ENCODE assay signal across 14 cellular contexts in the genomic region with DNA sequence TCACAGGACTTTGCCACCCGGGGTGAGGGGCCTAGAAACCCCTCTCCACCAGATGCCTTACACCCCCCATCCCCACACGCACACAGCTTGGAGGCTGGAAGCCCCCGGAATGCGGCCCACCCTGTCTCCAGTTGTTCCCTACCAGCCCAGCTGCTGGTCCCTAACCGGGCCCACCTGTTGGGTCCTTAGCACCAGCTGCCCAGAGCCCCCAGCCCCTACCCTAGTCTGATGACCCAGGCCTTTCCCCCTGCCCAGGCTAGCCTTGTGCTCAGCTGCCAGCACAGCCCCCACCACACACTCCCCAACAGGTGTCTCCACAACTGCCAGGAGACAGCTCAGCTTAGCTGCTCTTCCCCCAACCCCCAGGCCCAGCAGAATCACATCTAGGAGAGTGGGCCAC.
DNase-seq lines count a peak whose midpoint lies in the region; ATAC-seq and TF ChIP-seq lines count a peak whose summit lies in the region.
"Had no signal": no experiment of that assay in that cellular context is flagged by ENCODE, and none has a peak within 500 bp of the region (broad histone marks: within the 10 kb centered on the region; RNA-seq: fewer than 3 reads in every experiment).

No MANE protein-coding gene starts in this region.

- H3K4me1 ChIP-seq in left ventricle myocardium inferior (peaks cover under 1% of the 10 kb centered on the region), heart right ventricle (peaks cover 0 to 7% (median 0%) of the 10 kb centered on the region in 9 donors), HEK293 (ENCODE audit: control insufficient read depth, insufficient read depth, low read length) (no peaks in the 10 kb centered on the region), aorta (ENCODE audit: control insufficient read depth in 1 of 2, insufficient read depth in 2 of 2, low read length in 2 of 2) (no peaks in the 10 kb centered on the region)

- intact Hi-C loops in left ventricle myocardium inferior (cut with micrococcal nuclease), result no loop called here
- intact Hi-C loops in heart right ventricle (cut with DNase I), result no loop called here
- intact Hi-C loops in posterior vena cava (cut with DNase I), result no loop called here
- intact Hi-C loops in aorta (cut with DNase I), result no loop called here

- no peak overlapping the region for H3K4me3 ChIP-seq in left ventricle myocardium inferior
- H3K4me3 ChIP-seq in heart right ventricle, result no peak overlapping the region
- H3K4me3 ChIP-seq in HEK293 (ENCODE audit: low read depth, low read length), result no peak overlapping the region
- H3K4me3 ChIP-seq in aorta (ENCODE audit: low read length in 2 of 2), result no peak overlapping the region
- H3K4me3 ChIP-seq: GM23248 had no signal

- DNase-seq in left ventricle myocardium inferior (peak; percentile 6), heart right ventricle (no peak), posterior vena cava (ENCODE audit: low spot score) (peak; percentile 52), aorta (peak; percentile 32 to 64), NOMO-1 (lab: John Stamatoyannopoulos, UW; ENCODE audit: unreplicated experiment in 2 of 2) (no peak)
- DNase-seq: 8988T; C1 segment of cervical spinal cord; Calu3; CD4-positive, alpha-beta T cell; DMS 273 treated with DMSO at 0.1 percent for 48 hours; GM23248 had no signal

- no peak for TF ChIP-seq CTCF in left ventricle myocardium inferior (IDR thresholded peaks at IDR 0.05; ENCODE audit: borderline replicate concordance)
- no peak for TF ChIP-seq CTCF in heart right ventricle (IDR thresholded peaks at IDR 0.05)
- TF ChIP-seq CTCF in HEK293 (tag by site-specific recombination; IDR thresholded peaks at IDR 0.05), result no peak

- 88 to 93% methylated on average over 5 of the region's 5 CpGs for WGBS in heart right ventricle, 2 donors
- 91 to 94% methylated on average over 5 of the region's 5 CpGs for WGBS in aorta, 2 donors

- H3K27ac ChIP-seq in left ventricle myocardium inferior (replicated peaks), result no peak overlapping the region
- H3K27ac ChIP-seq in heart right ventricle, result no peak overlapping the region
- no peak overlapping the region for H3K27ac ChIP-seq in HEK293 (ENCODE audit: extremely low read depth, low read depth, low read length)
- H3K27ac ChIP-seq in aorta (ENCODE audit: low read depth in 1 of 2, low read length in 2 of 2), result no peak overlapping the region
- H3K27ac ChIP-seq: GM23248 had no signal

- ATAC-seq in heart right ventricle (no peak), aorta (ENCODE audit: low FRiP score) (peak; percentile 39), HG03108 (IDR thresholded peaks at IDR 0.05; ENCODE audit: unreplicated experiment) (no peak)
- ATAC-seq: HCT116 had no signal

- peaks cover 33% of the 10 kb centered on the region for H3K9me3 ChIP-seq in left ventricle myocardium inferior (replicated peaks)
- H3K9me3 ChIP-seq in heart right ventricle, result peaks cover 0 to 35% (median 8%) of the 10 kb centered on the region in 11 donors
- H3K9me3 ChIP-seq in HEK293 (ENCODE audit: control insufficient read depth, insufficient read depth, low read depth, low read length), result no peaks in the 10 kb centered on the region
- no peaks in the 10 kb centered on the region for H3K9me3 ChIP-seq in aorta (ENCODE audit: control insufficient read depth, low read length)

- no peaks in the 10 kb centered on the region for H3K36me3 ChIP-seq in left ventricle myocardium inferior
- no peaks in the 10 kb centered on the region for H3K36me3 ChIP-seq in heart right ventricle
- no peaks in the 10 kb centered on the region for H3K36me3 ChIP-seq in HEK293 (ENCODE audit: control insufficient read depth in 2 of 2, insufficient read depth in 1 of 2, low read length in 2 of 2)
- H3K36me3 ChIP-seq in aorta (ENCODE audit: control insufficient read depth in 1 of 2, insufficient read depth in 2 of 2, low read length in 1 of 2), result no peaks in the 10 kb centered on the region

- POLR2A ChIA-PET in HEK293 (lab: Yijun Ruan, JAX), result no interaction called here

- CTCF ChIA-PET in HEK293 (lab: Yijun Ruan, JAX), result no interaction called here

- H3K27me3 ChIP-seq in left ventricle myocardium inferior (ENCODE audit: low read depth) (no peaks in the 10 kb centered on the region), heart right ventricle (no peaks in the 10 kb centered on the region), aorta (ENCODE audit: control insufficient read depth in 1 of 2, insufficient read depth in 2 of 2, low read length in 1 of 2) (no peaks in the 10 kb centered on the region)

TF ChIP-seq in HEK293, 187 proteins besides CTCF, POLR2A, EP300 and RAD21:
- peak; percentile 62; the same call in 1 of the 2 replicates for TF ChIP-seq SCRT2 (tag by site-specific recombination; IDR thresholded peaks at IDR 0.05)
- TF ChIP-seq, protein P1, sequence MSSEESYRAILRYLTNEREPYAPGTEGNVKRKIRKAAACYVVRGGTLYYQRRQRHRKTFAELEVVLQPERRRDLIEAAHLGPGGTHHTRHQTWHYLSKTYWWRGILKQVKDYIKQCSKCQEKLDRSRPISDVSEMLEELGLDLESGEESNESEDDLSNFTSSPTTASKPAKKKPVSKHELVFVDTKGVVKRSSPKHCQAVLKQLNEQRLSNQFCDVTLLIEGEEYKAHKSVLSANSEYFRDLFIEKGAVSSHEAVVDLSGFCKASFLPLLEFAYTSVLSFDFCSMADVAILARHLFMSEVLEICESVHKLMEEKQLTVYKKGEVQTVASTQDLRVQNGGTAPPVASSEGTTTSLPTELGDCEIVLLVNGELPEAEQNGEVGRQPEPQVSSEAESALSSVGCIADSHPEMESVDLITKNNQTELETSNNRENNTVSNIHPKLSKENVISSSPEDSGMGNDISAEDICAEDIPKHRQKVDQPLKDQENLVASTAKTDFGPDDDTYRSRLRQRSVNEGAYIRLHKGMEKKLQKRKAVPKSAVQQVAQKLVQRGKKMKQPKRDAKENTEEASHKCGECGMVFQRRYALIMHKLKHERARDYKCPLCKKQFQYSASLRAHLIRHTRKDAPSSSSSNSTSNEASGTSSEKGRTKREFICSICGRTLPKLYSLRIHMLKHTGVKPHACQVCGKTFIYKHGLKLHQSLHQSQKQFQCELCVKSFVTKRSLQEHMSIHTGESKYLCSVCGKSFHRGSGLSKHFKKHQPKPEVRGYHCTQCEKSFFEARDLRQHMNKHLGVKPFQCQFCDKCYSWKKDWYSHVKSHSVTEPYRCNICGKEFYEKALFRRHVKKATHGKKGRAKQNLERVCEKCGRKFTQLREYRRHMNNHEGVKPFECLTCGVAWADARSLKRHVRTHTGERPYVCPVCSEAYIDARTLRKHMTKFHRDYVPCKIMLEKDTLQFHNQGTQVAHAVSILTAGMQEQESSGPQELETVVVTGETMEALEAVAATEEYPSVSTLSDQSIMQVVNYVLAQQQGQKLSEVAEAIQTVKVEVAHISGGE (tag by site-specific recombination; conservative IDR thresholded peaks at IDR 0.05; ENCODE audit: low read depth), result no peak
TF ChIP-seq in HEK293: peak in this region for 1.

Comparison
In these comparisons a context has a peak if more than half of its experiments do, and no peak if none do; other contexts are left out.
1. DNase-seq: peak in left ventricle myocardium inferior (single experiment), posterior vena cava (single experiment) and aorta (2 of 2); none in heart right ventricle (0 of 2) and NOMO-1 (0 of 2).